ENCODE assay signal across 1 cellular context in genomic region chr14:51210594-51210993, GRCh38.
TF ChIP-seq lines count a peak whose summit lies in the region.

No MANE protein-coding gene starts in this region.

TF ChIP-seq in GM23338, 12 proteins besides CTCF, POLR2A, EP300 and RAD21 (continued from another document):
- no peak for TF ChIP-seq ZNF331 (CRISPR knock-in tag; IDR thresholded peaks at IDR 0.05; ENCODE audit: low read depth)
- no peak for TF ChIP-seq ZNF462 (CRISPR knock-in tag; IDR thresholded peaks at IDR 0.05)
- TF ChIP-seq ZNF114 (CRISPR knock-in tag; IDR thresholded peaks at IDR 0.05), result no peak
- TF ChIP-seq ETS1 (IDR thresholded peaks at IDR 0.05), result no peak
